16 cellular contexts compared by ENCODE assay signal in the genomic region with DNA sequence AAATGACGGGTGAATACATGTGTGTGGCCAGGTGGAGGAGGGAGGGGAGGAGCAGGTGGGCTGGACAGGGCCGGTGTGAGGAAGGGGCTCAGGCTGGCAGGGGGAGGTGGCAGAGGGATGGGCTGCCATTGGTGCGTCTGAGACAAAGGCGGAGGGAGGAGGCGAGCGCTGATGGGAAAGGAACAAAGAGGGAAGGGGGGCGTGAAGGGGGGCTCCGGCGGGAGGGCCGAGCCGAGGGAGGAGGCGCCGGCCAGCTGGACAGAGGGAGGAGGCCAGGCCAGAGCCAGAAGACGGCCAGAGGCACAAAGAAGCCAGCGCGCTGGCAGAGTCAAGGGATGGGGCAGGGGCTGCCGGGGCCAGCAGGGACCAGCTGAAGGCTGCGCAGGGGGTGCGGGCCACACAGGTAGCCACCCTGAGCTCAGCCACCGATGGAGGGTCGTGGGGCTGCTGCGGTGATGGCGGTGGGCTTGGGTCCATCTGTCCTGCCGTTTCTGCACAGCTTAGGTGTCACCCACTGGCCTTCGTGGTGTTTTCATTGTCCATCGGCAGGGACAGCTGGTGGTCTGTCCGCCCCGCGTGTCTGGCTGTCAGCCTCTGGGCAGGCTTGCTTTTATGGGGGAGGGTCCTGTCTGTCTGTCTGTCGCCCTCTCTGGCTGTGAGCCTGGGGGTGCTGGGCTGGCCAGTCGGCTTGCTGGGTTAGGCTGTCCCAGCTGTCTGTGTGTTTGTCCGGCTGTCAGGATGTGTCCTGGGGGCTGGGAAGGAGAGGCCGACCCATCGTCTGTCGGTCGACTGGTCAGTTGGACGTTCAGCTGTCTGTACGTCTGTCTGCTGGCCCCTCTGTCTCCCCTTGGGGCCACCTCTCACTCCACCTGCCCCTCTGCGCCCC. TPM values are rescaled to one million over a fixed set of nuclear protein-coding genes. Genes with fewer than 3 reads are reported as not detected.
DNase-seq lines count a peak whose midpoint lies in the region; ATAC-seq and TF ChIP-seq lines count a peak whose summit lies in the region.
"Had no signal": no experiment of that assay in that cellular context is flagged by ENCODE, and none has a peak within 500 bp of the region (broad histone marks: within the 10 kb centered on the region; RNA-seq: fewer than 3 reads in every experiment).

No MANE protein-coding gene starts in this region.

- H3K4me3 Mint-ChIP-seq in stimulated activated naive B cell treated with anti-CD40 and anti-IgM and Interleukin-4, amounts not matched to agents 10 μg/mL and 1 μg/mL and 100 μg/mL, for 72 hours = no peak overlapping the region
- H3K4me3 Mint-ChIP-seq: activated naive CD4-positive, alpha-beta T cell treated with anti-CD3 and anti-CD28 coated beads, Interleukin-2, amount 10 ng/mL, durations not matched to agents 7 days and 5 days; T-cell had no signal

- peaks cover 31 to 39% of the 10 kb centered on the region in 2 donors for H3K4me1 Mint-ChIP-seq in stimulated activated naive B cell treated with anti-CD40 and anti-IgM and Interleukin-4, amounts not matched to agents 10 μg/mL and 1 μg/mL and 100 μg/mL, for 72 hours

- in situ Hi-C loops in HAP-1 (cut with MboI; ENCODE audit: low sequenced_read_pairs) = no loop called here

- DNase-seq in NCI-H748 (lab: John Stamatoyannopoulos, UW; ENCODE audit: unreplicated experiment) (peak; percentile 34), NCI-H748 treated with DMSO at 0.1 percent for 48 hours (lab: John Stamatoyannopoulos, UW) (no peak), caudate nucleus (lab: John Stamatoyannopoulos, UW) (peak in 58 of 61 donors; percentile 22 to 89 (median 70)), medulla oblongata (ENCODE audit: extremely low spot score) (peak; percentile 87), heart right ventricle (no peak), HAP-1 (ENCODE audit: low spot score in 2 of 2) (no peak)
- no peak for DNase-seq in stimulated activated naive B cell treated with anti-CD40 and anti-IgM and Interleukin-4, amounts not matched to agents 10 μg/mL and 1 μg/mL and 100 μg/mL, for 72 hours
- DNase-seq: 8988T; activated naive CD4-positive, alpha-beta T cell treated with anti-CD3 and anti-CD28 coated beads, Interleukin-2, amount 10 ng/mL, durations not matched to agents 7 days and 5 days; cortex of kidney; gastrocnemius medialis; NCI-H1436 treated with DMSO at 0.1 percent for 48 hours; T-cell; trophoblast cell had no signal

- H3K4me1 ChIP-seq in heart right ventricle (peaks cover 7 to 41% (median 36%) of the 10 kb centered on the region in 9 donors), HAP-1 (peaks cover 12% of the 10 kb centered on the region)

- H3K27me3 ChIP-seq in heart right ventricle (peaks cover 57 to 100% (median 98%) of the 10 kb centered on the region in 7 donors), HAP-1 (ENCODE audit: low read depth) (peaks cover 72% of the 10 kb centered on the region)

- H3K9me3 ChIP-seq in heart right ventricle = no peaks in the 10 kb centered on the region
- no peaks in the 10 kb centered on the region for H3K9me3 ChIP-seq in HAP-1
- H3K9me3 ChIP-seq: gastrocnemius medialis had no signal

- H3K4me3 ChIP-seq in heart right ventricle (no peak overlapping the region), HAP-1 (no peak overlapping the region)
- H3K4me3 ChIP-seq: gastrocnemius medialis had no signal

- intact Hi-C loops in heart right ventricle (cut with DNase I) = no loop called here

- peak overlapping the region; percentile 94 for H3K27ac ChIP-seq in caudate nucleus (ENCODE audit: low read depth, low read length)
- no peak overlapping the region for H3K27ac ChIP-seq in heart right ventricle
- H3K27ac ChIP-seq: epithelial cell of prostate, gastrocnemius medialis had no signal

- no peak for ATAC-seq in stimulated activated naive B cell treated with anti-CD40 and anti-IgM and Interleukin-4, amounts not matched to agents 10 μg/mL and 1 μg/mL and 100 μg/mL, for 72 hours (replicated peaks)
- ATAC-seq in HG02938 (IDR thresholded peaks at IDR 0.05; ENCODE audit: unreplicated experiment) (no peak), heart right ventricle (no peak)
- ATAC-seq: gastrocnemius medialis, T-cell had no signal

- peak overlapping the region; percentile 31 for H3K27ac Mint-ChIP-seq in stimulated activated naive B cell treated with anti-CD40 and anti-IgM and Interleukin-4, amounts not matched to agents 10 μg/mL and 1 μg/mL and 100 μg/mL, for 72 hours
- H3K27ac Mint-ChIP-seq: activated naive CD4-positive, alpha-beta T cell treated with anti-CD3 and anti-CD28 coated beads, Interleukin-2, amount 10 ng/mL, durations not matched to agents 7 days and 5 days; T-cell had no signal

- H3K27me3 Mint-ChIP-seq in stimulated activated naive B cell treated with anti-CD40 and anti-IgM and Interleukin-4, amounts not matched to agents 10 μg/mL and 1 μg/mL and 100 μg/mL, for 72 hours = peaks cover 69 to 82% of the 10 kb centered on the region in 2 donors

- H3K36me3 Mint-ChIP-seq in stimulated activated naive B cell treated with anti-CD40 and anti-IgM and Interleukin-4, amounts not matched to agents 10 μg/mL and 1 μg/mL and 100 μg/mL, for 72 hours = peaks cover 8% of the 10 kb centered on the region in 2 donors
- H3K36me3 Mint-ChIP-seq: activated naive CD4-positive, alpha-beta T cell treated with anti-CD3 and anti-CD28 coated beads, Interleukin-2, amount 10 ng/mL, durations not matched to agents 7 days and 5 days; T-cell had no signal

- peaks cover 4 to 5% of the 10 kb centered on the region in 2 donors for H3K9me3 Mint-ChIP-seq in stimulated activated naive B cell treated with anti-CD40 and anti-IgM and Interleukin-4, amounts not matched to agents 10 μg/mL and 1 μg/mL and 100 μg/mL, for 72 hours
- H3K9me3 Mint-ChIP-seq: activated naive CD4-positive, alpha-beta T cell treated with anti-CD3 and anti-CD28 coated beads, Interleukin-2, amount 10 ng/mL, durations not matched to agents 7 days and 5 days; T-cell had no signal

- WGBS in heart right ventricle, 2 donors = 37 to 39% methylated on average over 34 to 39 of the region's 39 CpGs

- TF ChIP-seq CTCF in heart right ventricle (IDR thresholded peaks at IDR 0.05) = no peak

- H3K36me3 ChIP-seq in heart right ventricle = no peaks in the 10 kb centered on the region
- H3K36me3 ChIP-seq in HAP-1 (replicated peaks) = no peaks in the 10 kb centered on the region
- H3K36me3 ChIP-seq: gastrocnemius medialis had no signal

RNA-seq across cellular contexts. Expression of a gene that starts 2.2 kb away (rescaled TPM):
- under 1 TPM in 9 of 10 donors, not detected in 1; 0.02 to 0.23 (median 0.08) TPM for total RNA-seq in heart right ventricle
- polyA plus RNA-seq in heart right ventricle = under 1 TPM; 0.13 to 0.15 TPM

RNA-seq across cellular contexts. Expression of a gene that starts 14.0 kb away (rescaled TPM):
- total RNA-seq in heart right ventricle = 100 to 1,000 TPM; 480 to 720 (median 539) TPM
- polyA plus RNA-seq in heart right ventricle = 1,000 to 10,000 TPM; 2,400 to 3,724 TPM

RNA-seq across cellular contexts. Expression of a gene that starts 26.9 kb away (rescaled TPM):
- 10 to 100 TPM; 12.7 to 19.9 (median 15.2) TPM for total RNA-seq in heart right ventricle
- 10 to 100 TPM; 28.4 to 29.8 TPM for polyA plus RNA-seq in heart right ventricle

RNA-seq across cellular contexts. Expression of a gene that starts 38.0 kb away (rescaled TPM):
- 1 to 10 TPM in 8 of 10 donors, under 1 TPM in 2; 0.38 to 3.0 (median 1.4) TPM for total RNA-seq in heart right ventricle
- polyA plus RNA-seq in heart right ventricle = 1 to 10 TPM; 1.1 to 3.9 TPM

RNA-seq across cellular contexts. Expression of a gene that starts 38.8 kb away (rescaled TPM):
- total RNA-seq in heart right ventricle = 1 to 10 TPM; 1.8 to 4.6 (median 3.3) TPM
- 1 to 10 TPM; 4.8 to 5.0 TPM for polyA plus RNA-seq in heart right ventricle

Comparison
In these comparisons a context has a peak if more than half of its experiments do, and no peak if none do; other contexts are left out.
1. DNase-seq: peak in NCI-H748 (single experiment), caudate nucleus (58 of 61) and medulla oblongata (single experiment); none in NCI-H748 treated with DMSO at 0.1 percent for 48 hours (single experiment), stimulated activated naive B cell treated with anti-CD40 and anti-IgM and Interleukin-4, amounts not matched to agents 10 μg/mL and 1 μg/mL and 100 μg/mL, for 72 hours (single experiment), heart right ventricle (0 of 2) and HAP-1 (0 of 2).